Comparison of ENCODE assay signal across 19 cellular contexts in genomic region chr15:81105521-81105920, GRCh38. TPM values are rescaled to one million over a fixed set of nuclear protein-coding genes. Genes with fewer than 3 reads are reported as not detected.
"Had no signal": no experiment of that assay in that cellular context is flagged by ENCODE, and none has a peak within 500 bp of the region (broad histone marks: within the 10 kb centered on the region; RNA-seq: fewer than 3 reads in every experiment).

No MANE protein-coding gene starts in this region.

- H3K27ac ChIP-seq: breast epithelium, gastrocnemius medialis, left ventricle myocardium inferior, prostate gland, right lobe of liver, spleen, tibial nerve had no signal

- DNase-seq: activated CD4-positive, alpha-beta T cell treated with anti-CD3 and anti-CD28 coated beads, Interleukin-2, amount 50 U/mL, for 4 hours; activated CD4-positive, CD25-positive, alpha-beta regulatory T cell treated with anti-CD3 and anti-CD28 coated beads, Interleukin-2, amount 50 U/mL, for 72 hours; activated gamma-delta T cell; activated naive CD8-positive, alpha-beta T cell treated with anti-CD3 and anti-CD28 coated beads, Interleukin-2, amount 10 ng/mL, durations not matched to agents 7 days and 5 days; activated T-cell treated with anti-CD3 and anti-CD28 coated beads, Interleukin-2, amount 50 U/mL, for 24 hours; gastrocnemius medialis; kidney; left ventricle myocardium inferior; nucleus accumbens; right lobe of liver; spleen; stimulated activated CD4-positive, alpha-beta T cell treated with anti-CD3 and anti-CD28 coated beads, Interleukin-1b, Interleukin-23, amount 100 ng/mL, for 48 hours had no signal

- ATAC-seq: gastrocnemius medialis; natural killer cell treated with Interleukin-12 subunit alpha and Interleukin-12 subunit beta and Interleukin-15 and Interleukin-18, amount 100 ng/mL, for 72 hours; stimulated activated memory B cell treated with anti-CD40 and anti-IgM and Interleukin-4, amounts not matched to agents 10 μg/mL and 1 μg/mL and 100 μg/mL, for 72 hours had no signal

- H3K27ac Mint-ChIP-seq: activated naive CD8-positive, alpha-beta T cell treated with anti-CD3 and anti-CD28 coated beads, Interleukin-2, amount 10 ng/mL, durations not matched to agents 7 days and 5 days; activated T-cell treated with anti-CD3 and anti-CD28 coated beads, Interleukin-2, amount 50 U/mL, for 24 hours; memory B cell; natural killer cell treated with Interleukin-12 subunit alpha and Interleukin-12 subunit beta and Interleukin-15 and Interleukin-18, amount 100 ng/mL, for 72 hours; stimulated activated memory B cell treated with anti-CD40 and anti-IgM and Interleukin-4, amounts not matched to agents 10 μg/mL and 1 μg/mL and 100 μg/mL, for 72 hours had no signal

- H3K4me1 ChIP-seq: breast epithelium, gastrocnemius medialis, prostate gland had no signal

- H3K36me3 Mint-ChIP-seq: activated naive CD8-positive, alpha-beta T cell treated with anti-CD3 and anti-CD28 coated beads, Interleukin-2, amount 10 ng/mL, durations not matched to agents 7 days and 5 days; memory B cell; natural killer cell treated with Interleukin-12 subunit alpha and Interleukin-12 subunit beta and Interleukin-15 and Interleukin-18, amount 100 ng/mL, for 72 hours; stimulated activated memory B cell treated with anti-CD40 and anti-IgM and Interleukin-4, amounts not matched to agents 10 μg/mL and 1 μg/mL and 100 μg/mL, for 72 hours had no signal

- H3K36me3 ChIP-seq: breast epithelium, gastrocnemius medialis, left ventricle myocardium inferior, prostate gland, right lobe of liver, spleen, tibial nerve had no signal

- H3K27me3 ChIP-seq: breast epithelium, gastrocnemius medialis, right lobe of liver, tibial nerve had no signal

- H3K9me3 ChIP-seq: breast epithelium, gastrocnemius medialis, left ventricle myocardium inferior, prostate gland, right lobe of liver, spleen, tibial nerve had no signal

- H3K4me3 ChIP-seq: breast epithelium, gastrocnemius medialis, left ventricle myocardium inferior, prostate gland, right lobe of liver, spleen, tibial nerve had no signal

- H3K9me3 Mint-ChIP-seq: activated naive CD8-positive, alpha-beta T cell treated with anti-CD3 and anti-CD28 coated beads, Interleukin-2, amount 10 ng/mL, durations not matched to agents 7 days and 5 days; activated T-cell treated with anti-CD3 and anti-CD28 coated beads, Interleukin-2, amount 50 U/mL, for 24 hours; memory B cell; natural killer cell treated with Interleukin-12 subunit alpha and Interleukin-12 subunit beta and Interleukin-15 and Interleukin-18, amount 100 ng/mL, for 72 hours; stimulated activated memory B cell treated with anti-CD40 and anti-IgM and Interleukin-4, amounts not matched to agents 10 μg/mL and 1 μg/mL and 100 μg/mL, for 72 hours had no signal

- H3K4me3 Mint-ChIP-seq: activated naive CD8-positive, alpha-beta T cell treated with anti-CD3 and anti-CD28 coated beads, Interleukin-2, amount 10 ng/mL, durations not matched to agents 7 days and 5 days; activated T-cell treated with anti-CD3 and anti-CD28 coated beads, Interleukin-2, amount 50 U/mL, for 24 hours; memory B cell; natural killer cell treated with Interleukin-12 subunit alpha and Interleukin-12 subunit beta and Interleukin-15 and Interleukin-18, amount 100 ng/mL, for 72 hours; stimulated activated memory B cell treated with anti-CD40 and anti-IgM and Interleukin-4, amounts not matched to agents 10 μg/mL and 1 μg/mL and 100 μg/mL, for 72 hours had no signal

- H3K4me1 Mint-ChIP-seq: memory B cell had no signal

RNA-seq across cellular contexts. Expression of gene CFAP161, which starts 28.5 kb away (rescaled TPM):
- total RNA-seq: activated naive CD8-positive, alpha-beta T cell treated with anti-CD3 and anti-CD28 coated beads, Interleukin-2, amount 10 ng/mL, durations not matched to agents 7 days and 5 days; gastrocnemius medialis; natural killer cell treated with Interleukin-12 subunit alpha and Interleukin-12 subunit beta and Interleukin-15 and Interleukin-18, amount 100 ng/mL, for 72 hours; T-helper 1 cell treated with Interleukin-12 subunit alpha and Interleukin-12 subunit beta and Interleukin-4 antibody, amounts not matched to agents 30 ng/mL and 1 ng/mL, for 36 hours had no signal
